7 cellular contexts compared by ENCODE assay signal in genomic region chr5:149853701-149854100, GRCh38.
"Had no signal": no experiment of that assay in that cellular context is flagged by ENCODE, and none has a peak within 500 bp of the region (broad histone marks: within the 10 kb centered on the region; RNA-seq: fewer than 3 reads in every experiment).

No MANE protein-coding gene starts in this region.

- FAIRE-seq: endometrium, pancreas had no signal

- DNase-seq: effector memory CD4-positive, alpha-beta T cell; kidney had no signal

- H3K4me3 ChIP-seq: gastroesophageal sphincter, pancreas, testis had no signal

- H3K9me3 ChIP-seq: gastroesophageal sphincter, pancreas, testis had no signal

- H3K27ac ChIP-seq: pancreas, testis had no signal

- H3K27me3 ChIP-seq: gastroesophageal sphincter, pancreas, testis had no signal

- H3K36me3 ChIP-seq: pancreas had no signal

- ATAC-seq: stimulated activated naive CD8-positive, alpha-beta T cell treated with anti-CD3 and anti-CD28 coated beads, Interleukin-15, amount 100 ng/mL, for 72 hours had no signal

- H3K4me1 ChIP-seq: pancreas had no signal
